1 cellular context compared by ENCODE assay signal in the genomic region with DNA sequence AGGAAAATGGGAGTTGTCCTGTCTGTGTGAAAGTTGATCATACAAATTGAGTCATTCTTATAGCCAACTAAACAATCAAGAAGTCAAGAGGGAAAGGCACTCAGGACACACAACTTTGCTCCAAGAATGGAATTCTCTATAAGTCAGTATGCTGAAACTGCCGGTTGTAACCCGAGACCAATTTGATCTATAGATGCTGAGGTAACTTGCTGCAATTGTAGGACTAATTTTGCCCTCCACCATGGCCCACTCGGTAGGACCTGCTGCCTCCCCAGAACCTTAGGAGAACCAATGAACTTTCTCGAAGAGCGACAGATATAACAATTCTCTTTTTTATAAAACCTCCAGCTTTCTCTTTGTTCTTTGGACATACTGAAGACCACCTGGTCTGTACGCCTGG.
TF ChIP-seq lines count a peak whose summit lies in the region.

No MANE protein-coding gene starts in this region.

TF ChIP-seq in endothelial cell of umbilical vein, 7 proteins besides CTCF, POLR2A, EP300 and RAD21 (continued from another document):
- TF ChIP-seq, protein P1, sequence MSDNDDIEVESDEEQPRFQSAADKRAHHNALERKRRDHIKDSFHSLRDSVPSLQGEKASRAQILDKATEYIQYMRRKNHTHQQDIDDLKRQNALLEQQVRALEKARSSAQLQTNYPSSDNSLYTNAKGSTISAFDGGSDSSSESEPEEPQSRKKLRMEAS (IDR thresholded peaks at IDR 0.05; ENCODE audit: insufficient read depth, insufficient read length), result no peak
- TF ChIP-seq MYC (IDR thresholded peaks at IDR 0.05; ENCODE audit: low read depth, low read length), result no peak
- TF ChIP-seq FOS (IDR thresholded peaks at IDR 0.05; ENCODE audit: borderline replicate concordance, insufficient read depth, low read length), result no peak
